In genomic region chr20:50790651-50791277, GRCh38 we compare ENCODE assay signal across 8 cellular contexts. TPM values are rescaled to one million over a fixed set of nuclear protein-coding genes. Genes with fewer than 3 reads are reported as not detected.
DNase-seq lines count a peak whose midpoint lies in the region; ATAC-seq, FAIRE-seq and TF ChIP-seq lines count a peak whose summit lies in the region.

No MANE protein-coding gene starts in this region.

- no peak overlapping the region for H3K4me3 ChIP-seq in A673 (ENCODE audit: low read depth, low read length, poor library complexity, severe bottlenecking)

- intact Hi-C loops in A673 (cut with micrococcal nuclease; ENCODE audit: unreplicated experiment): loop anchor here (5.0 kb wide), 1 partner anchor 137 kb away; no protein-coding TSS in a partner anchor

- CTCF ChIA-PET in A673 (lab: Charles Lee): interaction anchor here (0.5 to 1.0 kb wide), 5 partner anchors 41 to 299 kb away, joined by 3 to 4 read pairs (median 3); partner anchors contain the start of gene PARD6B

- no peaks in the 10 kb centered on the region for H3K9me3 ChIP-seq in A673 (ENCODE audit: low read depth, low read length, poor library complexity, severe bottlenecking)

- H3K27ac ChIP-seq in A673 (ENCODE audit: low read depth, low read length, poor library complexity, severe bottlenecking): peak overlapping the region; percentile 88

- ATAC-seq in HG03039 (IDR thresholded peaks at IDR 0.05; ENCODE audit: unreplicated experiment): peak; percentile 39

- FAIRE-seq in GM18507 (lab: Jason Lieb, UNC): peak; percentile 60

- DNase-seq in A673 (ENCODE audit: low spot score) (peak; percentile 94), GM18507 (ENCODE audit: extremely low spot score, insufficient read length, low read depth) (peak; percentile 83), NCI-H2171 treated with DMSO at 0.1 percent for 48 hours (lab: John Stamatoyannopoulos, UW) (peak; percentile 85), cerebellum (ENCODE audit: low spot score) (peak; percentile 87), kidney tubule cell (ENCODE audit: low spot score) (peak; percentile 95)
- peak; percentile 55 for DNase-seq in activated CD4-positive, CD25-positive, alpha-beta regulatory T cell treated with anti-CD3 and anti-CD28 coated beads, Interleukin-2, amount 50 U/mL, for 16 hours (ENCODE audit: low read depth, low spot score)
- DNase-seq in stimulated activated CD4-positive, alpha-beta T cell treated with anti-CD3 and anti-CD28 coated beads, Interleukin-1b, Interleukin-23, amount 100 ng/mL, for 24 hours (ENCODE audit: low read depth in 4 of 4, low spot score in 1 of 4): peak; percentile 64 to 76 (median 69)

- no peaks in the 10 kb centered on the region for H3K27me3 ChIP-seq in A673 (replicated peaks; ENCODE audit: insufficient read depth, low read depth, low read length, poor library complexity)

- peak; percentile 89 for TF ChIP-seq CTCF in A673 (conservative IDR thresholded peaks at IDR 0.05; ENCODE audit: low read depth, low read length)

- TSS peak; percentile 63 for BruUV-seq in A673 (replicated peaks; lab: Mats Ljungman, UMichigan)

- H3K36me3 ChIP-seq in A673 (ENCODE audit: insufficient read depth, low read length, poor library complexity, severe bottlenecking): no peaks in the 10 kb centered on the region

- POLR2A ChIA-PET in A673 (lab: Charles Lee; ENCODE audit: low non-redundant PET): interaction anchor here (0.6 to 0.8 kb wide), 3 partner anchors 12 to 16 kb away, joined by 3 to 10 read pairs (median 5); no protein-coding TSS in a partner anchor

- peaks cover 47% of the 10 kb centered on the region for H3K4me1 ChIP-seq in A673 (ENCODE audit: insufficient read depth, low read length, poor library complexity, severe bottlenecking)

RNA-seq across cellular contexts. Expression of gene BCAS4, which starts 4.1 kb away (rescaled TPM):
- total RNA-seq in A673 (2021) (28.4 and 35.2 TPM in 2 replicates), cerebellum (3.4 TPM)

RNA-seq across cellular contexts. Expression of gene PARD6B, which starts 59.4 kb away (rescaled TPM):
- 24.7 and 28.1 TPM in 2 replicates for total RNA-seq in A673 (2021)
- 8.5 TPM for total RNA-seq in cerebellum
